ENCODE assay signal across 21 cellular contexts in the genomic region with DNA sequence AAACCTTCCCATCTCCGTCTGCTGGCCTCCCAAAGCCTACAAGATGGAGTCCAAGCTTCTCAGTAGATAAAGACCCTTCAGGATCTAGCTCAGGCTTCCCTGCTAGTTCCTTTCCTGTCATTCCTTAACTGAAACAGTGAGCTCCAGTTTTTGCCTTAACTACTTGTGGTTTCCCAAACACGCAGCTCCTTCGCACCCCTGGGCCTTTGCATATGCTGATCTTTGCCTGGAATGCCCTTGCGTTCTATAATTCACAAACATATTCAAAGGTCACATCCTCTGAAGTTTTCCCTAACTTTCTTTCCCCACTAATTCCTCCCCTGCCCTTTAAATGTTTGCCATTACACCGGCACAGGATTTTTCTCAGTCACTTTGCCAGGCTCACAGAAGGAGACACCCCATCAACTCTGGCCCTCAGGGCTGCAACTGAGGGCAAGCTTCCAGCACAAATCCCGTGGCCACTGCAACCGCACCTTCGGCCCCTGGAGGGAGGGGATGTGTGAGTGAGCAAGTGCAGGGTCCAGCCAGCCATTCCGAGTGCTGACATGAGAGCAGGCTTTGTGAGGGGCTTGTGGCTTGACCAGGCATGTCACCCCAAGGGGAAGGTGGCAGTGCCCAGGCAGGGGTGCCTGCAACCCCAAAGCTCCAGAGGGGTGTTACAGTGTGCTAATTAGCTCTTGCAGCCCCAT. TPM values are rescaled to one million over a fixed set of nuclear protein-coding genes. Genes with fewer than 3 reads are reported as not detected.
"Had no signal": no experiment of that assay in that cellular context is flagged by ENCODE, and none has a peak within 500 bp of the region (broad histone marks: within the 10 kb centered on the region; RNA-seq: fewer than 3 reads in every experiment).

No MANE protein-coding gene starts in this region.

- H3K4me1 ChIP-seq: left ventricle myocardium inferior, pancreas, tibial nerve, vagina had no signal

- DNase-seq: activated CD4-positive, alpha-beta T cell treated with anti-CD3 and anti-CD28 coated beads, Interleukin-2, amount 10 ng/mL, durations not matched to agents 7 days and 5 days; activated CD8-positive, alpha-beta memory T cell treated with anti-CD3 and anti-CD28 coated beads, Interleukin-2, amount 10 ng/mL, durations not matched to agents 7 days and 5 days; activated CD8-positive, alpha-beta T cell treated with anti-CD3 and anti-CD28 coated beads for 36 hours; activated effector memory CD4-positive, alpha-beta T cell treated with anti-CD3 and anti-CD28 coated beads, Interleukin-2, amount 50 U/mL, for 16 hours; activated naive CD4-positive, alpha-beta T cell treated with anti-CD3 and anti-CD28 coated beads, Interleukin-2, amount 10 ng/mL, durations not matched to agents 7 days and 5 days; activated T-cell treated with anti-CD3 and anti-CD28 coated beads for 4 hours; foreskin melanocyte; left ventricle myocardium inferior; naive thymus-derived CD8-positive, alpha-beta T cell; pancreas; right cardiac atrium; stimulated activated CD4-positive, alpha-beta T cell treated with anti-CD3 and anti-CD28 coated beads, Interleukin-2, amount 100 ng/mL, for 24 hours; stimulated activated naive CD8-positive, alpha-beta T cell treated with anti-CD3 and anti-CD28 coated beads, Interleukin-15, amount 100 ng/mL, for 72 hours; T1000 had no signal

- ATAC-seq: activated CD4-positive, CD25-positive, alpha-beta regulatory T cell treated with anti-CD3 and anti-CD28 coated beads, Interleukin-2, amount 50 U/mL, for 24 hours; activated CD8-positive, alpha-beta memory T cell treated with anti-CD3 and anti-CD28 coated beads, Interleukin-2, amount 10 ng/mL, durations not matched to agents 7 days and 5 days; activated CD8-positive, alpha-beta T cell treated with anti-CD3 and anti-CD28 coated beads for 36 hours; naive thymus-derived CD8-positive, alpha-beta T cell; pancreas; right cardiac atrium; stimulated activated effector memory CD8-positive, alpha-beta T cell treated with anti-CD3 and anti-CD28 coated beads, Interleukin-12 subunit alpha, Interleukin-12 subunit beta, amount 100 ng/mL, for 72 hours; stimulated activated naive CD8-positive, alpha-beta T cell treated with anti-CD3 and anti-CD28 coated beads, Interleukin-15, amount 100 ng/mL, for 72 hours had no signal

- H3K36me3 ChIP-seq: cardiac muscle cell, left ventricle myocardium inferior, neutrophil, pancreas, tibial nerve, vagina had no signal

- H3K4me3 ChIP-seq: cardiac muscle cell, left ventricle myocardium inferior, pancreas, tibial nerve, vagina had no signal

- H3K9me3 ChIP-seq: neutrophil, pancreas, vagina had no signal

- H3K27me3 ChIP-seq: cardiac muscle cell, pancreas, vagina had no signal

- H3K27ac ChIP-seq: cardiac muscle cell, left ventricle myocardium inferior, neutrophil, pancreas, tibial nerve, vagina had no signal

- FAIRE-seq: endometrium, pancreas had no signal

RNA-seq across cellular contexts. Expression of a gene that starts 41.3 kb away (rescaled TPM):
- total RNA-seq: left ventricle myocardium inferior had no signal
